In the genomic region with DNA sequence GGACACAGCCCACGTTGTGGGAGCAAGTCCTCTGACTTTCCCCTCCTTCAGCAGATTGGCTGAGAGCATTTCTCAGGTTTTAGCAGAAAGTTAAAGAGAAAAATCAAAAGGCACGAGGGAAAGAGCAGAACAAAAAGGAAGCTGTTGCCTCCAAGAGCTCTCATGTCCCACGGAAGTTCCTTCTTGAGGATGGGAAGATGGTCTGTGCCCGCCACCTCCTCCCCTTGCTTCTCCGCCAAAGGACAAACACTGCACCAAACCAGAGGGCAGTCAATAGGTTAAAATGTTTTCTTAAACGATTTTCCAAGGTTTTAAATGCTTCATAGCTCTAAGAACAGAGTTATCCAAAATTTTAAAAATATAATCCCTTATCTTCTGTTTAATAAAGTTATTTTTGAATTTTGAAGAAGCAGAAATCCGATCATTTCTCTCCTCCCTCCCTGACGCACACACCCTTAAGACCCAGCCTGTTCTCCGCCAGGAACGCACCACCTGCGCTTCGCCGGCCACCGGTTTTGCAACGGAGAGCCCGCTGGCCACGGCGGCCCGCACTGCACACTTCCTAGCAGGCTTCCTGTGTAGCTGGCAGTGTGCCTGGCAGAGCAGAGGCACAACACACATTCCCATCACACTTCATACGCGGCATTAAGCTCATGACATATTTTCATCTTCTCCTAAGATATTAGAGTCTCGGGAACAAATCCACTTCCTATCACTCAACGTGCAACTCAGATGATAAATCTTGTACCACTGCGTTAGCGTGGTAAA, we compare ENCODE assay signal across 1 cellular context.
A peak's percentile ranks its signal among the peaks of the same experiment; 100 is the strongest.
TF ChIP-seq lines count a peak whose summit lies in the region.

No MANE protein-coding gene starts in this region.

TF ChIP-seq in GM12878, 131 proteins besides CTCF, POLR2A, EP300 and RAD21:
- TF ChIP-seq, protein P1, sequence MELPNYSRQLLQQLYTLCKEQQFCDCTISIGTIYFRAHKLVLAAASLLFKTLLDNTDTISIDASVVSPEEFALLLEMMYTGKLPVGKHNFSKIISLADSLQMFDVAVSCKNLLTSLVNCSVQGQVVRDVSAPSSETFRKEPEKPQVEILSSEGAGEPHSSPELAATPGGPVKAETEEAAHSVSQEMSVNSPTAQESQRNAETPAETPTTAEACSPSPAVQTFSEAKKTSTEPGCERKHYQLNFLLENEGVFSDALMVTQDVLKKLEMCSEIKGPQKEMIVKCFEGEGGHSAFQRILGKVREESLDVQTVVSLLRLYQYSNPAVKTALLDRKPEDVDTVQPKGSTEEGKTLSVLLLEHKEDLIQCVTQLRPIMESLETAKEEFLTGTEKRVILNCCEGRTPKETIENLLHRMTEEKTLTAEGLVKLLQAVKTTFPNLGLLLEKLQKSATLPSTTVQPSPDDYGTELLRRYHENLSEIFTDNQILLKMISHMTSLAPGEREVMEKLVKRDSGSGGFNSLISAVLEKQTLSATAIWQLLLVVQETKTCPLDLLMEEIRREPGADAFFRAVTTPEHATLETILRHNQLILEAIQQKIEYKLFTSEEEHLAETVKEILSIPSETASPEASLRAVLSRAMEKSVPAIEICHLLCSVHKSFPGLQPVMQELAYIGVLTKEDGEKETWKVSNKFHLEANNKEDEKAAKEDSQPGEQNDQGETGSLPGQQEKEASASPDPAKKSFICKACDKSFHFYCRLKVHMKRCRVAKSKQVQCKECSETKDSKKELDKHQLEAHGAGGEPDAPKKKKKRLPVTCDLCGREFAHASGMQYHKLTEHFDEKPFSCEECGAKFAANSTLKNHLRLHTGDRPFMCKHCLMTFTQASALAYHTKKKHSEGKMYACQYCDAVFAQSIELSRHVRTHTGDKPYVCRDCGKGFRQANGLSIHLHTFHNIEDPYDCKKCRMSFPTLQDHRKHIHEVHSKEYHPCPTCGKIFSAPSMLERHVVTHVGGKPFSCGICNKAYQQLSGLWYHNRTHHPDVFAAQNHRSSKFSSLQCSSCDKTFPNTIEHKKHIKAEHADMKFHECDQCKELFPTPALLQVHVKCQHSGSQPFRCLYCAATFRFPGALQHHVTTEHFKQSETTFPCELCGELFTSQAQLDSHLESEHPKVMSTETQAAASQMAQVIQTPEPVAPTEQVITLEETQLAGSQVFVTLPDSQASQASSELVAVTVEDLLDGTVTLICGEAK (IDR thresholded peaks at IDR 0.05; ENCODE audit: borderline replicate concordance), result peak; percentile 60; the same call in 1 of the 2 replicates
- TF ChIP-seq BCL11A (IDR thresholded peaks at IDR 0.05; ENCODE audit: low read depth, low read length), result no peak
- TF ChIP-seq STAT1 (conservative IDR thresholded peaks at IDR 0.05), result no peak
- TF ChIP-seq, protein P2, sequence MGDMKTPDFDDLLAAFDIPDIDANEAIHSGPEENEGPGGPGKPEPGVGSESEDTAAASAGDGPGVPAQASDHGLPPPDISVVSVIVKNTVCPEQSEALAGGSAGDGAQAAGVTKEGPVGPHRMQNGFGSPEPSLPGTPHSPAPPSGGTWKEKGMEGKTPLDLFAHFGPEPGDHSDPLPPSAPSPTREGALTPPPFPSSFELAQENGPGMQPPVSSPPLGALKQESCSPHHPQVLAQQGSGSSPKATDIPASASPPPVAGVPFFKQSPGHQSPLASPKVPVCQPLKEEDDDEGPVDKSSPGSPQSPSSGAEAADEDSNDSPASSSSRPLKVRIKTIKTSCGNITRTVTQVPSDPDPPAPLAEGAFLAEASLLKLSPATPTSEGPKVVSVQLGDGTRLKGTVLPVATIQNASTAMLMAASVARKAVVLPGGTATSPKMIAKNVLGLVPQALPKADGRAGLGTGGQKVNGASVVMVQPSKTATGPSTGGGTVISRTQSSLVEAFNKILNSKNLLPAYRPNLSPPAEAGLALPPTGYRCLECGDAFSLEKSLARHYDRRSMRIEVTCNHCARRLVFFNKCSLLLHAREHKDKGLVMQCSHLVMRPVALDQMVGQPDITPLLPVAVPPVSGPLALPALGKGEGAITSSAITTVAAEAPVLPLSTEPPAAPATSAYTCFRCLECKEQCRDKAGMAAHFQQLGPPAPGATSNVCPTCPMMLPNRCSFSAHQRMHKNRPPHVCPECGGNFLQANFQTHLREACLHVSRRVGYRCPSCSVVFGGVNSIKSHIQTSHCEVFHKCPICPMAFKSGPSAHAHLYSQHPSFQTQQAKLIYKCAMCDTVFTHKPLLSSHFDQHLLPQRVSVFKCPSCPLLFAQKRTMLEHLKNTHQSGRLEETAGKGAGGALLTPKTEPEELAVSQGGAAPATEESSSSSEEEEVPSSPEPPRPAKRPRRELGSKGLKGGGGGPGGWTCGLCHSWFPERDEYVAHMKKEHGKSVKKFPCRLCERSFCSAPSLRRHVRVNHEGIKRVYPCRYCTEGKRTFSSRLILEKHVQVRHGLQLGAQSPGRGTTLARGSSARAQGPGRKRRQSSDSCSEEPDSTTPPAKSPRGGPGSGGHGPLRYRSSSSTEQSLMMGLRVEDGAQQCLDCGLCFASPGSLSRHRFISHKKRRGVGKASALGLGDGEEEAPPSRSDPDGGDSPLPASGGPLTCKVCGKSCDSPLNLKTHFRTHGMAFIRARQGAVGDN (IDR thresholded peaks at IDR 0.05), result no peak
- 0 out of 4 replicates have a peak, but pooled peaks of 1 of the 2 experiments have one; percentile 4 for TF ChIP-seq ETV6 (conservative IDR thresholded peaks at IDR 0.05 in 1 of 2, IDR thresholded peaks at IDR 0.05 in 1 of 2; ENCODE audit: borderline replicate concordance in 1 of 2, low read depth in 1 of 2)
- TF ChIP-seq, protein P3, sequence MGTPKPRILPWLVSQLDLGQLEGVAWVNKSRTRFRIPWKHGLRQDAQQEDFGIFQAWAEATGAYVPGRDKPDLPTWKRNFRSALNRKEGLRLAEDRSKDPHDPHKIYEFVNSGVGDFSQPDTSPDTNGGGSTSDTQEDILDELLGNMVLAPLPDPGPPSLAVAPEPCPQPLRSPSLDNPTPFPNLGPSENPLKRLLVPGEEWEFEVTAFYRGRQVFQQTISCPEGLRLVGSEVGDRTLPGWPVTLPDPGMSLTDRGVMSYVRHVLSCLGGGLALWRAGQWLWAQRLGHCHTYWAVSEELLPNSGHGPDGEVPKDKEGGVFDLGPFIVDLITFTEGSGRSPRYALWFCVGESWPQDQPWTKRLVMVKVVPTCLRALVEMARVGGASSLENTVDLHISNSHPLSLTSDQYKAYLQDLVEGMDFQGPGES (IDR thresholded peaks at IDR 0.05), result no peak
- no peak for TF ChIP-seq EGR1 (IDR thresholded peaks at IDR 0.05; ENCODE audit: borderline replicate concordance in 1 of 2, low read depth in 2 of 2, low read length in 2 of 2)
- no peak for TF ChIP-seq SP1 (IDR thresholded peaks at IDR 0.05; ENCODE audit: low read depth, low read length)
TF ChIP-seq in GM12878: peak in this region for 2.
